ENCODE assay signal across 1 cellular context in the genomic region with DNA sequence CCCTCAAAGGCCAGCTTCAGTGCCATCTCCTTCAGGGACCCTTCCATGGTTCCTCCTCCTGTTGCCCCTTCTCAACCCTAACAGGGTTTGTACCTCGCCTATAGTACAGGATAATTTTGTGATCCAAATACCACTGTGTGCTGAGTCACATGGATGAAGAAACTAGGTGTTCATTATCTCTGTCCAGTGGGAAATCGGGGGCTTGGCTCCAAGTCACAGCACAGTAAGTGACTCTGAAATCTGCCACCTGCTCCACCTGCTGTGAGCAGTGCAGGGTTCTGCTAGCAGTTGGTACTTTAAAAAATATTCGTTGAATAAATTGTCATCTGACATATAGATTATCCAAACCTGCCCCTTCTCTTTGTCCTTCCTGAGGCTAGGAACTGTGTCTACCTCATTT.
TF ChIP-seq lines count a peak whose summit lies in the region.

No MANE protein-coding gene starts in this region.

TF ChIP-seq in IMR-90, 13 proteins besides CTCF, POLR2A, EP300 and RAD21 (continued from another document):
- TF ChIP-seq SMC3 (IDR thresholded peaks at IDR 0.05; ENCODE audit: low read depth, low read length) = no peak
- TF ChIP-seq CHD1 (IDR thresholded peaks at IDR 0.05; ENCODE audit: low read depth, low read length) = no peak
- TF ChIP-seq MAZ (IDR thresholded peaks at IDR 0.05; ENCODE audit: borderline replicate concordance, low read depth, low read length) = no peak
- TF ChIP-seq BHLHE40 (IDR thresholded peaks at IDR 0.05; ENCODE audit: low read depth, low read length) = no peak
- no peak for TF ChIP-seq RFX5 (IDR thresholded peaks at IDR 0.05; ENCODE audit: low read depth, low read length)
- TF ChIP-seq CEBPB (IDR thresholded peaks at IDR 0.05; ENCODE audit: low read depth, low read length) = no peak
- TF ChIP-seq, protein P1, sequence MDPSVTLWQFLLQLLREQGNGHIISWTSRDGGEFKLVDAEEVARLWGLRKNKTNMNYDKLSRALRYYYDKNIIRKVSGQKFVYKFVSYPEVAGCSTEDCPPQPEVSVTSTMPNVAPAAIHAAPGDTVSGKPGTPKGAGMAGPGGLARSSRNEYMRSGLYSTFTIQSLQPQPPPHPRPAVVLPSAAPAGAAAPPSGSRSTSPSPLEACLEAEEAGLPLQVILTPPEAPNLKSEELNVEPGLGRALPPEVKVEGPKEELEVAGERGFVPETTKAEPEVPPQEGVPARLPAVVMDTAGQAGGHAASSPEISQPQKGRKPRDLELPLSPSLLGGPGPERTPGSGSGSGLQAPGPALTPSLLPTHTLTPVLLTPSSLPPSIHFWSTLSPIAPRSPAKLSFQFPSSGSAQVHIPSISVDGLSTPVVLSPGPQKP (IDR thresholded peaks at IDR 0.05; ENCODE audit: borderline replicate concordance, low read depth, low read length) = no peak
- no peak for TF ChIP-seq MXI1 (IDR thresholded peaks at IDR 0.05; ENCODE audit: borderline replicate concordance, low read depth, low read length)
